ENCODE assay signal across 15 cellular contexts in genomic region chr9:125795970-125796596, GRCh38. TPM values are rescaled to one million over a fixed set of nuclear protein-coding genes. Genes with fewer than 3 reads are reported as not detected.
DNase-seq lines count a peak whose midpoint lies in the region; ATAC-seq, FAIRE-seq and TF ChIP-seq lines count a peak whose summit lies in the region.
"Had no signal": no experiment of that assay in that cellular context is flagged by ENCODE, and none has a peak within 500 bp of the region (broad histone marks: within the 10 kb centered on the region; RNA-seq: fewer than 3 reads in every experiment).

No MANE protein-coding gene starts in this region.

- H3K79me2 ChIP-seq in HepG2 (ENCODE audit: insufficient read depth, low read length), result no peaks in the 10 kb centered on the region

- FAIRE-seq in HepG2 (lab: Jason Lieb, UNC), result no peak
- FAIRE-seq: GM12891 had no signal

- H3K4me3 ChIP-seq in liver (ENCODE audit: low read depth in 1 of 3, low read length in 3 of 3), result no peak overlapping the region
- no peak overlapping the region for H3K4me3 ChIP-seq in HepG2 (replicated peaks in 1 of 3; ENCODE audit: insufficient read depth in 1 of 3, low read depth in 2 of 3, low read length in 3 of 3)
- H3K4me3 ChIP-seq in lower leg skin (ENCODE audit: low read depth, poor library complexity, severe bottlenecking), result no peak overlapping the region
- H3K4me3 ChIP-seq: BLaER1 treated with 17β-estradiol and CSF1 and Interleukin-3, amounts not matched to agents 10 nM and 100 nM had no signal

- no peaks in the 10 kb centered on the region for H3K27me3 ChIP-seq in liver (ENCODE audit: control insufficient read depth in 4 of 4, insufficient read depth in 4 of 4, low read length in 3 of 4)
- no peaks in the 10 kb centered on the region for H3K27me3 ChIP-seq in HepG2 (ENCODE audit: control insufficient read depth in 1 of 2, insufficient read depth in 2 of 2, low read length in 2 of 2)
- H3K27me3 ChIP-seq: BLaER1 treated with 17β-estradiol and CSF1 and Interleukin-3, amounts not matched to agents 10 nM and 100 nM had no signal

- TF ChIP-seq RAD21 in liver (IDR thresholded peaks at IDR 0.05) (peak; percentile 37 to 40), HepG2 (CRISPR knock-in tag; IDR thresholded peaks at IDR 0.05) (no peak)

- no peak for DNase-seq in HepG2 (ENCODE audit: low spot score)
- peak; percentile 26 for DNase-seq in NCI-H69 (lab: John Stamatoyannopoulos, UW)
- peak; percentile 60 for DNase-seq in left lobe of liver (ENCODE audit: low spot score)
- DNase-seq in activated CD4-positive, alpha-beta T cell treated with anti-CD3 and anti-CD28 coated beads, Interleukin-2, amount 50 U/mL, for 4 hours, result no peak
- DNase-seq in NCI-H446 (lab: John Stamatoyannopoulos, UW), result no peak
- DNase-seq in lower leg skin (ENCODE audit: low spot score in 2 of 2), result no peak
- DNase-seq: ACHN; Calu3; CD4-positive, CD25-positive, alpha-beta regulatory T cell; DMS79 had no signal

- no peak for TF ChIP-seq EP300 in HepG2 (IDR thresholded peaks at IDR 0.05; ENCODE audit: low read depth in 2 of 2, low read length in 2 of 2)
- TF ChIP-seq EP300 in HepG2 (CRISPR knock-in tag; IDR thresholded peaks at IDR 0.05; ENCODE audit: borderline replicate concordance), result no peak

- no peak overlapping the region for H3K9ac ChIP-seq in liver (ENCODE audit: low read depth in 1 of 2, low read length in 2 of 2)
- H3K9ac ChIP-seq in HepG2 (ENCODE audit: insufficient read depth, low read depth, low read length), result no peak overlapping the region
- H3K9ac ChIP-seq: BLaER1 treated with 17β-estradiol and CSF1 and Interleukin-3, amounts not matched to agents 10 nM and 100 nM had no signal

- no peak for TF ChIP-seq POLR2A in HepG2 (IDR thresholded peaks at IDR 0.05; ENCODE audit: insufficient read depth in 1 of 2, low read depth in 2 of 2, low read length in 2 of 2)
- no peak for TF ChIP-seq POLR2A in lower leg skin (IDR thresholded peaks at IDR 0.05)

- CTCF ChIA-PET in HepG2 (lab: Yijun Ruan, JAX; ENCODE audit: low intra/inter-chr PET ratio, low total read pairs), result no interaction called here

- ATAC-seq in HepG2, result no peak
- peak; percentile 89 for ATAC-seq in left lobe of liver
- no peak for ATAC-seq in GM21786 (IDR thresholded peaks at IDR 0.05; ENCODE audit: unreplicated experiment)
- ATAC-seq: HCT116 had no signal

- H2AFZ ChIP-seq in HepG2 (ENCODE audit: low read length), result no peak overlapping the region

- H3K36me3 ChIP-seq in liver (ENCODE audit: control insufficient read depth in 4 of 4, insufficient read depth in 3 of 4, low read depth in 1 of 4, low read length in 3 of 4) (no peaks in the 10 kb centered on the region), HepG2 (replicated peaks in 1 of 2; ENCODE audit: control insufficient read depth in 1 of 2, insufficient read depth in 2 of 2, low read length in 2 of 2) (no peaks in the 10 kb centered on the region)

- no TSS peak for BruUV-seq in HepG2 (replicated peaks; lab: Mats Ljungman, UMichigan)

- POLR2A ChIA-PET in HepG2 (lab: Yijun Ruan, JAX), result no interaction called here

- intact Hi-C loops in HepG2 (cut with micrococcal nuclease; ENCODE audit: unreplicated experiment) (no loop called here), lower leg skin (cut with DNase I; ENCODE audit: low total_unique reads) (no loop called here)

- H4K20me1 ChIP-seq in HepG2 (ENCODE audit: insufficient read depth, low read length), result no peaks in the 10 kb centered on the region
- H4K20me1 ChIP-seq: BLaER1 treated with 17β-estradiol and CSF1 and Interleukin-3, amounts not matched to agents 10 nM and 100 nM had no signal

- H3K4me2 ChIP-seq in HepG2 (ENCODE audit: low read depth, low read length), result no peak overlapping the region
- H3K4me2 ChIP-seq: BLaER1 treated with 17β-estradiol and CSF1 and Interleukin-3, amounts not matched to agents 10 nM and 100 nM had no signal

- H3K4me1 ChIP-seq in liver (ENCODE audit: control insufficient read depth in 4 of 4, insufficient read depth in 4 of 4, low read length in 3 of 4) (peaks cover 6 to 33% (median 26%) of the 10 kb centered on the region in 4 donors), HepG2 (ENCODE audit: insufficient read depth, low read length) (peaks cover 34% of the 10 kb centered on the region)
- H3K4me1 ChIP-seq: BLaER1 treated with 17β-estradiol and CSF1 and Interleukin-3, amounts not matched to agents 10 nM and 100 nM had no signal

- in situ Hi-C loops in HepG2 (cut with HindIII; ENCODE audit: extremely low pct_ligation_motif_present, low pct_unique_long_range_greater_than_20kb), result no loop called here

- TF ChIP-seq CTCF in liver (IDR thresholded peaks at IDR 0.05; ENCODE audit: low read depth, low read length, missing input control) (no peak), HepG2 (CRISPR knock-in tag; IDR thresholded peaks at IDR 0.05) (no peak), lower leg skin (IDR thresholded peaks at IDR 0.05) (no peak)

- H3K27ac ChIP-seq in liver (ENCODE audit: low read depth in 1 of 2, low read length in 2 of 2) (peak overlapping the region in 1 of 2 donors; percentile 61), HepG2 (ENCODE audit: extremely low read length, insufficient read depth, low read length) (no peak overlapping the region)
- H3K27ac ChIP-seq: BLaER1 treated with 17β-estradiol and CSF1 and Interleukin-3, amounts not matched to agents 10 nM and 100 nM had no signal

- 71% methylated on average over 4 of the region's 4 CpGs for WGBS in liver
- WGBS in HepG2 (ENCODE audit: low lambda C conversion rate), result 94% methylated on average over 4 of the region's 4 CpGs
- WGBS in lower leg skin, 2 donors, result 89 to 99% methylated on average over 4 of the region's 4 CpGs

- no peaks in the 10 kb centered on the region for H3K9me3 ChIP-seq in liver (ENCODE audit: control insufficient read depth in 4 of 4, low read length in 3 of 4)
- no peaks in the 10 kb centered on the region for H3K9me3 ChIP-seq in HepG2 (ENCODE audit: low read length)
- H3K9me3 ChIP-seq: BLaER1 treated with 17β-estradiol and CSF1 and Interleukin-3, amounts not matched to agents 10 nM and 100 nM had no signal

TF ChIP-seq in liver, 16 proteins besides CTCF, POLR2A, EP300 and RAD21 (continues in another document):
- TF ChIP-seq NR2F2 (IDR thresholded peaks at IDR 0.05) (no peak), HNF4G (IDR thresholded peaks at IDR 0.05) (peak; percentile 81), JUND (IDR thresholded peaks at IDR 0.05) (peak in 1 of 2 donors; percentile 54), SP1 (IDR thresholded peaks at IDR 0.05) (peak; percentile 81), RXRA (IDR thresholded peaks at IDR 0.05) (peak; percentile 42 to 63), ATF3 (IDR thresholded peaks at IDR 0.05) (no peak), YY1 (IDR thresholded peaks at IDR 0.05) (peak; percentile 70)

TF ChIP-seq in HepG2, 621 proteins besides CTCF, POLR2A, EP300 and RAD21 (continues in another document):
- TF ChIP-seq TFDP2 (CRISPR knock-in tag; IDR thresholded peaks at IDR 0.05), result no peak

RNA-seq across cellular contexts. Expression of gene PBX3, which starts 48.9 kb away (rescaled TPM):
- total RNA-seq in liver (10 to 100 TPM; 11.4 to 18.9 TPM), HepG2 (2016; rRNA removed; fragmentation: Illumina TruSeq; extraction: Trizol) (9.1 and 11.2 TPM in 2 replicates), left lobe of liver (15.0 TPM), lower leg skin (10 to 100 TPM; 14.1 to 31.1 (median 21.6) TPM)
- polyA plus RNA-seq in liver (10 to 100 TPM in 1 of 2 donors, 1 to 10 TPM in 1; 7.3 to 10.8 TPM), HepG2 (2011; rRNA removed) (4.0 and 6.0 TPM in 2 replicates)
- total RNA-seq in HepG2 (2016; cell fraction: cytosol; rRNA removed; fragmentation: Illumina TruSeq; extraction: Trizol; ENCODE audit: low read depth), result 5.7 and 6.3 TPM in 2 replicates
- 9.3 and 12.6 TPM in 2 replicates for total RNA-seq in HepG2 (2016; cell fraction: insoluble cytoplasmic fraction; rRNA removed; fragmentation: Illumina TruSeq; extraction: Trizol)
- 9.0 and 10.8 TPM in 2 replicates for total RNA-seq in HepG2 (2016; cell fraction: membrane; rRNA removed; fragmentation: Illumina TruSeq; extraction: Trizol)
- total RNA-seq in HepG2 (2016; cell fraction: nucleus; rRNA removed; fragmentation: Illumina TruSeq; extraction: Trizol), result 33.5 and 37.6 TPM in 2 replicates
- 3.6 and 3.8 TPM in 2 replicates for polyA plus RNA-seq in HepG2 (2011; cell fraction: cytosol; rRNA removed)
- 2.9 and 3.4 TPM in 2 replicates for polyA plus RNA-seq in HepG2 (2011; cell fraction: nucleus; rRNA removed)
- polyA plus RNA-seq in HepG2 (2012), result 3.7 and 4.6 TPM in 2 replicates
- 4.4 and 6.4 TPM in 2 replicates for polyA plus RNA-seq in HepG2 (2016; cell fraction: cytosol; fragmentation: Illumina TruSeq; extraction: Trizol; ENCODE audit: low read depth)
- polyA plus RNA-seq in HepG2 (2016; cell fraction: insoluble cytoplasmic fraction; fragmentation: Illumina TruSeq; extraction: Trizol; ENCODE audit: low read depth), result 12.2 and 14.4 TPM in 2 replicates
- 10.9 and 12.0 TPM in 2 replicates for polyA plus RNA-seq in HepG2 (2016; cell fraction: membrane; fragmentation: Illumina TruSeq; extraction: Trizol; ENCODE audit: low read depth)
- polyA plus RNA-seq in HepG2 (2016; cell fraction: nucleus; fragmentation: Illumina TruSeq; extraction: Trizol; ENCODE audit: insufficient read depth, low read depth), result 13.5 and 14.5 TPM in 2 replicates
- polyA minus RNA-seq in HepG2 (2011; rRNA and poly(A)+ RNA removed; ENCODE audit: low replicate concordance), result 13.3 and 40.9 TPM in 2 replicates
- 2.7 and 4.6 TPM in 2 replicates for polyA minus RNA-seq in HepG2 (2011; cell fraction: cytosol; rRNA and poly(A)+ RNA removed)
- polyA minus RNA-seq in HepG2 (2011; cell fraction: nucleus; rRNA and poly(A)+ RNA removed), result 36.1 and 42.9 TPM in 2 replicates

Comparison
In these comparisons a context has a peak if more than half of its experiments do, and no peak if none do; other contexts are left out.
1. DNase-seq: peak in NCI-H69 (single experiment) and left lobe of liver (single experiment); none in HepG2 (single experiment), activated CD4-positive, alpha-beta T cell treated with anti-CD3 and anti-CD28 coated beads, Interleukin-2, amount 50 U/mL, for 4 hours (0 of 2), NCI-H446 (0 of 2) and lower leg skin (0 of 2).